Comparison of ENCODE assay signal across 19 cellular contexts in genomic region chr5:167792538-167792937, GRCh38.
"Had no signal": no experiment of that assay in that cellular context is flagged by ENCODE, and none has a peak within 500 bp of the region (broad histone marks: within the 10 kb centered on the region; RNA-seq: fewer than 3 reads in every experiment).

No MANE protein-coding gene starts in this region.

- H3K4me1 ChIP-seq: ascending aorta, upper lobe of left lung had no signal

- H3K4me3 ChIP-seq: ascending aorta, dorsolateral prefrontal cortex, thoracic aorta, upper lobe of left lung had no signal

- H3K36me3 ChIP-seq: ascending aorta, thoracic aorta, upper lobe of left lung had no signal

- DNase-seq: activated CD4-positive, alpha-beta T cell treated with anti-CD3 and anti-CD28 coated beads, Interleukin-2, amount 50 U/mL, for 4 hours; activated effector memory CD4-positive, alpha-beta T cell treated with anti-CD3 and anti-CD28 coated beads, Interleukin-2, amount 50 U/mL, for 16 hours; activated naive CD4-positive, alpha-beta T cell treated with anti-CD3 and anti-CD28 coated beads, Interleukin-2, amount 50 U/mL, for 16 hours; activated T-cell treated with anti-CD3 and anti-CD28 coated beads, Interleukin-2, amount 50 U/mL, for 72 hours; dorsolateral prefrontal cortex; foreskin keratinocyte; glutamatergic neuron; hypothalamus; left cardiac atrium; natural killer cell; occipital lobe; retina; stimulated activated naive B cell treated with anti-CD40 and anti-IgM and Interleukin-4, amounts not matched to agents 10 μg/mL and 1 μg/mL and 100 μg/mL, for 72 hours; SW 1271; T-helper 2 cell; upper lobe of left lung had no signal

- H3K27me3 ChIP-seq: ascending aorta, foreskin keratinocyte, upper lobe of left lung had no signal

- H3K27ac ChIP-seq: ascending aorta, dorsolateral prefrontal cortex, foreskin keratinocyte, thoracic aorta, upper lobe of left lung, VCaP had no signal

- H3K9me3 ChIP-seq: ascending aorta, thoracic aorta, upper lobe of left lung had no signal

- ATAC-seq: activated T-cell treated with anti-CD3 and anti-CD28 coated beads, Interleukin-2, amount 50 U/mL, for 72 hours; foreskin keratinocyte; left cardiac atrium; natural killer cell; stimulated activated naive B cell treated with anti-CD40 and anti-IgM and Interleukin-4, amounts not matched to agents 10 μg/mL and 1 μg/mL and 100 μg/mL, for 72 hours had no signal
